In the genomic region with DNA sequence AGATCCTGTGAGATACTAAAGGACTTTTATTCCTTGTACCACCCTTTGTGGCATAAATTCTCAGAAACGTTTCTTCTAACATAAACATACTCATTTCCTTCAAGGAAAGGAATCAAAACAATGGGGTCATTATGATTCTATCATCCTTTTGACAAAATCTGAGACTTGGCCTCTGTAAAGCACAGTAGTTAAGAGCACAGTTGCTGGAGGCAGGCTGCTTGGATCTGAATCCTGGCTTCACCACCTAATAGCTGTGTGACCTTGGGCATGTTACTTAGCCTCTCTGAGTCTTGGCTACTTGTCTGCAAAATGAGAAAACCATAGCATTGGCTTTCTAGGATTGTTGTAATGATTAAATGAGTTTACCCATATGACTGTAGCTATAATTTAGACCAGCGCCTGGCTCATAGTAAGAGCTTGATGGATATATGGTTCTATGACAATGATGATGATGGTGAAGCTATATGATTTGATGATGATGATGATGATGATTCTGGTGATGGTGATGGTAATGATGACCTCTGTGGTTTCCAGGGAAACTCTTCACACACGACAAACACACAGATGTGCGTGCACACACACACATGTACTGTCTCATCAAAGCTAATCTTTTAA, we compare ENCODE assay signal across 1 cellular context.
TF ChIP-seq lines count a peak whose summit lies in the region.

No MANE protein-coding gene starts in this region.

TF ChIP-seq in A549, 52 proteins besides CTCF, POLR2A, EP300 and RAD21:
- TF ChIP-seq BHLHE40 (IDR thresholded peaks at IDR 0.05; ENCODE audit: low read depth, low read length) (no peak), FOSL2 (IDR thresholded peaks at IDR 0.05) (no peak), FOSL2 (CRISPR knock-in tag; IDR thresholded peaks at IDR 0.05) (no peak), ZFP36 (IDR thresholded peaks at IDR 0.05; ENCODE audit: borderline replicate concordance, partially characterized antibody) (peak; percentile 61), ZSCAN20 (CRISPR knock-in tag; IDR thresholded peaks at IDR 0.05) (no peak), ZNF302 (CRISPR knock-in tag; IDR thresholded peaks at IDR 0.05) (no peak), JUN (IDR thresholded peaks at IDR 0.05) (no peak; a peak in 1 of 5 replicates)
- TF ChIP-seq, protein P1, sequence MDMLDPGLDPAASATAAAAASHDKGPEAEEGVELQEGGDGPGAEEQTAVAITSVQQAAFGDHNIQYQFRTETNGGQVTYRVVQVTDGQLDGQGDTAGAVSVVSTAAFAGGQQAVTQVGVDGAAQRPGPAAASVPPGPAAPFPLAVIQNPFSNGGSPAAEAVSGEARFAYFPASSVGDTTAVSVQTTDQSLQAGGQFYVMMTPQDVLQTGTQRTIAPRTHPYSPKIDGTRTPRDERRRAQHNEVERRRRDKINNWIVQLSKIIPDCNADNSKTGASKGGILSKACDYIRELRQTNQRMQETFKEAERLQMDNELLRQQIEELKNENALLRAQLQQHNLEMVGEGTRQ (IDR thresholded peaks at IDR 0.05), result no peak
